21 cellular contexts compared by ENCODE assay signal in the genomic region with DNA sequence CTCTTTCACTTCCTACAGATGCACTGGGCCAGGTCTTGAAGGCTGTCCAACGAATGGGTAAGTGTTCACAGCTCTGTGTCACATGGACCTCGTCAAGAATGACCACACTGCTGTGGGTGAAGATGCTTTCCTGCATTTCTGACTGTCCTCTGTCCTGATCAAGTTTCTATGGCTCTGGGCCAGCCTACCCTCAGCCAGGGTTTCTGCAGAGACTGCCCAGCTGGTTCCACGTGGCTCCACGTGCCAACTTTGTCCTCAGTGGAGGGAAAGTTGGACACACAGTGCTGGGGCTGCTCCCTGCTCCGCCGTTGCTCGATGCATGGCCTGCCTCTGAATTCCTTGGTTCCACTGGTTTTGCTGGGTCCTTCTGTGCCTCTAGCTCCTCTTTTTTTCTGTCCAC.
"Had no signal": no experiment of that assay in that cellular context is flagged by ENCODE, and none has a peak within 500 bp of the region (broad histone marks: within the 10 kb centered on the region; RNA-seq: fewer than 3 reads in every experiment).

No MANE protein-coding gene starts in this region.

- H3K27me3 ChIP-seq: adrenal gland, cardiac muscle cell, esophagus muscularis mucosa, right atrium auricular region, tibial nerve, uterus had no signal

- FAIRE-seq: endothelial cell of umbilical vein, islet of Langerhans had no signal

- H3K4me3 ChIP-seq: adrenal gland, cardiac muscle cell, esophagus muscularis mucosa, lower lobe of right lung, right atrium auricular region, skin epidermis, tibial nerve, uterus had no signal

- H3K4me3 Mint-ChIP-seq: dendritic cell treated with granulocyte-macrophage colony-stimulating factor and Interleukin-4, amounts not matched to agents 40 ng/mL and 50 ng/mL, for 4 days; nephron; T-helper 17 cell had no signal

- H3K27me3 Mint-ChIP-seq: dendritic cell treated with granulocyte-macrophage colony-stimulating factor and Interleukin-4, amounts not matched to agents 40 ng/mL and 50 ng/mL, for 4 days; progenitor cell of endocrine pancreas had no signal

- H3K36me3 Mint-ChIP-seq: activated naive CD4-positive, alpha-beta T cell treated with anti-CD3 and anti-CD28 coated beads, Interleukin-2, amount 50 U/mL, for 72 hours had no signal

- H3K27ac Mint-ChIP-seq: activated naive CD4-positive, alpha-beta T cell treated with anti-CD3 and anti-CD28 coated beads, Interleukin-2, amount 50 U/mL, for 72 hours; dendritic cell treated with granulocyte-macrophage colony-stimulating factor and Interleukin-4, amounts not matched to agents 40 ng/mL and 50 ng/mL, for 4 days; T-helper 17 cell had no signal

- H3K36me3 ChIP-seq: cardiac muscle cell, uterus had no signal

- H3K9me3 Mint-ChIP-seq: nephron had no signal

- DNase-seq: activated CD4-positive, alpha-beta T cell treated with anti-CD3 and anti-CD28 coated beads, Interleukin-2, amount 50 U/mL, for 1 hour; activated CD4-positive, CD25-positive, alpha-beta regulatory T cell treated with anti-CD3 and anti-CD28 coated beads, Interleukin-2, amount 50 U/mL, for 72 hours; activated gamma-delta T cell treated with Interleukin-2 at 50 U/mL for 16 hours; adrenal gland; effector memory CD4-positive, alpha-beta T cell; left colon; lower lobe of right lung; stimulated activated naive CD8-positive, alpha-beta T cell treated with anti-CD3 and anti-CD28 coated beads, Interleukin-15, Interleukin-2, amounts not matched to agents 100 U/mL and 50 U/mL, for 24 hours; T-helper 17 cell; uterus had no signal

- H3K4me1 Mint-ChIP-seq: T-helper 17 cell had no signal

- ATAC-seq: activated naive CD4-positive, alpha-beta T cell treated with anti-CD3 and anti-CD28 coated beads, Interleukin-2, amount 50 U/mL, for 72 hours; left colon; stimulated activated naive CD8-positive, alpha-beta T cell treated with anti-CD3 and anti-CD28 coated beads, Interleukin-15, Interleukin-2, amounts not matched to agents 100 U/mL and 50 U/mL, for 24 hours; T-helper 17 cell had no signal
